In the genomic region with DNA sequence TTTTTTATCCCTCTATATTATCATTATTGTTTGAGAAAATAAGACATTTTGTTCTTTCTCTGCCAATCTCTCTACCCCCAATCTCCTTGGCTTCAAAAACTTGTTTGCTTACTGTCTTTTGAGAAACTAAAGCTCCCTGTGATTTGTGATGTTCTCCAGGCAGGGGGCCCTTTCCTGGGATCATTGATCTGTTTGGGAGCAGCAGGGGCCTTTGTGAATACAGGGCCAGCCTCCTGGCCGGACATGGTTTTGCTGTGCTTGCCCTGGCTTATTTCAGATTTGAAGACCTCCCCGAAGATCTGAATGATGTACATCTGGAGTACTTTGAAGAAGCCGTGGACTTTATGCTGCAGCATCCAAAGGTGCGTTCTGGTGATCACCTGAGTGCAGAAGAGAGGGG, we compare ENCODE assay signal across 2 cellular contexts.
TF ChIP-seq lines count a peak whose summit lies in the region.

No MANE protein-coding gene starts in this region.

TF ChIP-seq in H1, 55 proteins besides CTCF, POLR2A, EP300 and RAD21:
- TF ChIP-seq NANOG (IDR thresholded peaks at IDR 0.05; ENCODE audit: insufficient read depth, low read depth, low read length, poor library complexity, severe bottlenecking): peak; percentile 56
- no peak for TF ChIP-seq NRF1 (IDR thresholded peaks at IDR 0.05; ENCODE audit: low read depth, low read length)

TF ChIP-seq in SK-N-SH treated with all-trans-retinoic acid at 6 μM for 48 hours, 23 proteins besides CTCF, POLR2A, EP300 and RAD21:
- TF ChIP-seq ZNF565 (CRISPR knock-in tag; conservative IDR thresholded peaks at IDR 0.05; ENCODE audit: low read depth) (no peak), BACH2 (CRISPR knock-in tag; IDR thresholded peaks at IDR 0.05; ENCODE audit: borderline replicate concordance) (no peak), OSR1 (CRISPR knock-in tag; IDR thresholded peaks at IDR 0.05) (no peak), GLIS3 (CRISPR knock-in tag; IDR thresholded peaks at IDR 0.05) (no peak), RARB (CRISPR knock-in tag; IDR thresholded peaks at IDR 0.05) (no peak), TOX (CRISPR knock-in tag; IDR thresholded peaks at IDR 0.05; ENCODE audit: borderline replicate concordance) (no peak), ZC3H10 (CRISPR knock-in tag; IDR thresholded peaks at IDR 0.05) (no peak), ESRRG (CRISPR knock-in tag; IDR thresholded peaks at IDR 0.05) (no peak), ZNF8 (CRISPR knock-in tag; IDR thresholded peaks at IDR 0.05) (no peak), ISL1 (CRISPR knock-in tag; IDR thresholded peaks at IDR 0.05) (no peak), CSDC2 (CRISPR knock-in tag; IDR thresholded peaks at IDR 0.05) (no peak), ZFP30 (CRISPR knock-in tag; IDR thresholded peaks at IDR 0.05) (no peak), SNAI2 (CRISPR knock-in tag; IDR thresholded peaks at IDR 0.05) (no peak), ZNF70 (CRISPR knock-in tag; IDR thresholded peaks at IDR 0.05) (no peak)
- TF ChIP-seq, protein P1, sequence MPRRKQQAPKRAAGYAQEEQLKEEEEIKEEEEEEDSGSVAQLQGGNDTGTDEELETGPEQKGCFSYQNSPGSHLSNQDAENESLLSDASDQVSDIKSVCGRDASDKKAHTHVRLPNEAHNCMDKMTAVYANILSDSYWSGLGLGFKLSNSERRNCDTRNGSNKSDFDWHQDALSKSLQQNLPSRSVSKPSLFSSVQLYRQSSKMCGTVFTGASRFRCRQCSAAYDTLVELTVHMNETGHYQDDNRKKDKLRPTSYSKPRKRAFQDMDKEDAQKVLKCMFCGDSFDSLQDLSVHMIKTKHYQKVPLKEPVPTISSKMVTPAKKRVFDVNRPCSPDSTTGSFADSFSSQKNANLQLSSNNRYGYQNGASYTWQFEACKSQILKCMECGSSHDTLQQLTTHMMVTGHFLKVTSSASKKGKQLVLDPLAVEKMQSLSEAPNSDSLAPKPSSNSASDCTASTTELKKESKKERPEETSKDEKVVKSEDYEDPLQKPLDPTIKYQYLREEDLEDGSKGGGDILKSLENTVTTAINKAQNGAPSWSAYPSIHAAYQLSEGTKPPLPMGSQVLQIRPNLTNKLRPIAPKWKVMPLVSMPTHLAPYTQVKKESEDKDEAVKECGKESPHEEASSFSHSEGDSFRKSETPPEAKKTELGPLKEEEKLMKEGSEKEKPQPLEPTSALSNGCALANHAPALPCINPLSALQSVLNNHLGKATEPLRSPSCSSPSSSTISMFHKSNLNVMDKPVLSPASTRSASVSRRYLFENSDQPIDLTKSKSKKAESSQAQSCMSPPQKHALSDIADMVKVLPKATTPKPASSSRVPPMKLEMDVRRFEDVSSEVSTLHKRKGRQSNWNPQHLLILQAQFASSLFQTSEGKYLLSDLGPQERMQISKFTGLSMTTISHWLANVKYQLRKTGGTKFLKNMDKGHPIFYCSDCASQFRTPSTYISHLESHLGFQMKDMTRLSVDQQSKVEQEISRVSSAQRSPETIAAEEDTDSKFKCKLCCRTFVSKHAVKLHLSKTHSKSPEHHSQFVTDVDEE (CRISPR knock-in tag; IDR thresholded peaks at IDR 0.05): no peak
- TF ChIP-seq, protein P2, sequence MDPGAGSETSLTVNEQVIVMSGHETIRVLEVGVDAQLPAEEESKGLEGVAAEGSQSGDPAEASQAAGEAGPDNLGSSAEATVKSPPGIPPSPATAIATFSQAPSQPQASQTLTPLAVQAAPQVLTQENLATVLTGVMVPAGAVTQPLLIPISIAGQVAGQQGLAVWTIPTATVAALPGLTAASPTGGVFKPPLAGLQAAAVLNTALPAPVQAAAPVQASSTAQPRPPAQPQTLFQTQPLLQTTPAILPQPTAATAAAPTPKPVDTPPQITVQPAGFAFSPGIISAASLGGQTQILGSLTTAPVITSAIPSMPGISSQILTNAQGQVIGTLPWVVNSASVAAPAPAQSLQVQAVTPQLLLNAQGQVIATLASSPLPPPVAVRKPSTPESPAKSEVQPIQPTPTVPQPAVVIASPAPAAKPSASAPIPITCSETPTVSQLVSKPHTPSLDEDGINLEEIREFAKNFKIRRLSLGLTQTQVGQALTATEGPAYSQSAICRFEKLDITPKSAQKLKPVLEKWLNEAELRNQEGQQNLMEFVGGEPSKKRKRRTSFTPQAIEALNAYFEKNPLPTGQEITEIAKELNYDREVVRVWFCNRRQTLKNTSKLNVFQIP (CRISPR knock-in tag; IDR thresholded peaks at IDR 0.05; ENCODE audit: borderline replicate concordance, low read depth): no peak
- TF ChIP-seq, protein P3, sequence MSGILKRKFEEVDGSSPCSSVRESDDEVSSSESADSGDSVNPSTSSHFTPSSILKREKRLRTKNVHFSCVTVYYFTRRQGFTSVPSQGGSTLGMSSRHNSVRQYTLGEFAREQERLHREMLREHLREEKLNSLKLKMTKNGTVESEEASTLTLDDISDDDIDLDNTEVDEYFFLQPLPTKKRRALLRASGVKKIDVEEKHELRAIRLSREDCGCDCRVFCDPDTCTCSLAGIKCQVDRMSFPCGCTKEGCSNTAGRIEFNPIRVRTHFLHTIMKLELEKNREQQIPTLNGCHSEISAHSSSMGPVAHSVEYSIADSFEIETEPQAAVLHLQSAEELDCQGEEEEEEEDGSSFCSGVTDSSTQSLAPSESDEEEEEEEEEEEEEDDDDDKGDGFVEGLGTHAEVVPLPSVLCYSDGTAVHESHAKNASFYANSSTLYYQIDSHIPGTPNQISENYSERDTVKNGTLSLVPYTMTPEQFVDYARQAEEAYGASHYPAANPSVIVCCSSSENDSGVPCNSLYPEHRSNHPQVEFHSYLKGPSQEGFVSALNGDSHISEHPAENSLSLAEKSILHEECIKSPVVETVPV (CRISPR knock-in tag; IDR thresholded peaks at IDR 0.05): no peak
